8 cellular contexts compared by ENCODE assay signal in the genomic region with DNA sequence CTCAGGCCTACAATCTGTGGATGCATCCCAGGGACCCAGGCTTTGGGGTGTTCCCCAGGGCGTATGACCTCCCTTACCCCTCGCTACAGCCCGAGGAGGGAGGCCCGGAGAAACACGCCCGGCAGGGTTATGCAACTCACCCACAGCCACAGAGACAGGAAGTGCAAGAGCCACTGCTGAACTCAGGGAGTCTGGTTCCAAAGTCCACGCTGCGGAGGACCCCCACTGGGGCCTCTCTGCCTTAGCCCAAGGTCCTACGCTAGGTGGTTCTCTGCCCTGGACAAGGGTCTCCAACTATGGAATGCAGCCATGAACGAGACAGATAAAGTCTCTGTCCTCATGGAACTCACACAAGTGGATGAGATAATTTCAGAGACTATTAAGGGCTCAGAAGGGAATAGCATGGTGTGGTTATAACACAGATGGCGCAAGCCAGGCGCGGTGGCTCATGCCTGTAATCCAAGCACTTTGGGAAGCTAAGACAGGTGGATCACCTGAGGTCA. TPM values are rescaled to one million over a fixed set of nuclear protein-coding genes. Genes with fewer than 3 reads are reported as not detected.
DNase-seq lines count a peak whose midpoint lies in the region; TF ChIP-seq lines count a peak whose summit lies in the region.

No MANE protein-coding gene starts in this region.

- H3K4me3 Mint-ChIP-seq in HFFc6 (no peak overlapping the region), nephron progenitor cell (no peak overlapping the region)

- H3K27ac ChIP-seq in HL-60 (replicated peaks) (peak overlapping the region; percentile 36), skeletal muscle tissue (ENCODE audit: low read depth, low read length) (peak overlapping the region; percentile 10)

- peaks cover 2% of the 10 kb centered on the region for H3K27me3 Mint-ChIP-seq in HFFc6 (ENCODE audit: insufficient read depth)
- H3K27me3 Mint-ChIP-seq in nephron progenitor cell (ENCODE audit: low read depth, poor library complexity), result peaks cover 5% of the 10 kb centered on the region

- H3K9me3 ChIP-seq in adipocyte (ENCODE audit: control insufficient read depth, low read length) (no peaks in the 10 kb centered on the region), skeletal muscle tissue (ENCODE audit: control insufficient read depth in 3 of 3, low read length in 3 of 3) (no peaks in the 10 kb centered on the region)

- peaks cover 13% of the 10 kb centered on the region for H3K36me3 Mint-ChIP-seq in HFFc6 (ENCODE audit: low read depth)
- H3K36me3 Mint-ChIP-seq in nephron progenitor cell (ENCODE audit: low read depth), result no peaks in the 10 kb centered on the region

- H3K27me3 ChIP-seq in HL-60 (ENCODE audit: insufficient read depth, poor library complexity, severe bottlenecking) (no peaks in the 10 kb centered on the region), adipocyte (replicated peaks; ENCODE audit: control insufficient read depth, insufficient read depth, low read length) (no peaks in the 10 kb centered on the region), skeletal muscle tissue (ENCODE audit: control insufficient read depth in 3 of 3, insufficient read depth in 3 of 3, low read length in 3 of 3) (no peaks in the 10 kb centered on the region)

- DNase-seq in HL-60 (ENCODE audit: low read depth in 1 of 2, low spot score in 1 of 2), result peak; percentile 74 to 95
- peak; percentile 22 for DNase-seq in adipocyte (ENCODE audit: low read depth)
- DNase-seq in iris pigment epithelial cell (ENCODE audit: low read depth), result peak; percentile 83
- no peak for DNase-seq in HFFc6
- DNase-seq in NCI-H510A treated with DMSO at 0.1 percent for 48 hours (lab: John Stamatoyannopoulos, UW), result no peak
- no peak for DNase-seq in nephron progenitor cell
- no peak for DNase-seq in NCI-H1417 treated with DMSO at 0.1 percent for 48 hours (lab: John Stamatoyannopoulos, UW)

- TF ChIP-seq CTCF in HL-60 (IDR thresholded peaks at IDR 0.05; ENCODE audit: insufficient read depth, low read length), result no peak
- TF ChIP-seq CTCF in HFFc6 (IDR thresholded peaks at IDR 0.05), result no peak
- no peak for TF ChIP-seq CTCF in nephron progenitor cell (IDR thresholded peaks at IDR 0.05)

- H3K36me3 ChIP-seq in adipocyte (ENCODE audit: control insufficient read depth, insufficient read depth, low read length, severe bottlenecking) (peaks cover 5% of the 10 kb centered on the region), skeletal muscle tissue (ENCODE audit: control insufficient read depth in 3 of 3, insufficient read depth in 3 of 3, low read length in 3 of 3) (no peaks in the 10 kb centered on the region)

- peaks cover 13% of the 10 kb centered on the region for H3K4me1 ChIP-seq in adipocyte (ENCODE audit: control insufficient read depth, insufficient read depth, low read length)
- H3K4me1 ChIP-seq in skeletal muscle tissue (ENCODE audit: control insufficient read depth in 3 of 3, insufficient read depth in 3 of 3, low read length in 3 of 3), result peaks cover 40 to 65% (median 52%) of the 10 kb centered on the region in 3 donors

- H3K4me3 ChIP-seq in HL-60 (replicated peaks; ENCODE audit: insufficient read depth, low read length) (no peak overlapping the region), adipocyte (ENCODE audit: low read length) (no peak overlapping the region), skeletal muscle tissue (ENCODE audit: low read length in 3 of 3) (no peak overlapping the region)

- H3K9ac ChIP-seq in adipocyte (ENCODE audit: low read length) (no peak overlapping the region), skeletal muscle tissue (ENCODE audit: low read depth in 1 of 3, low read length in 3 of 3) (no peak overlapping the region)

- peaks cover 31% of the 10 kb centered on the region for H3K4me1 Mint-ChIP-seq in HFFc6 (ENCODE audit: low read depth)
- peaks cover 50% of the 10 kb centered on the region for H3K4me1 Mint-ChIP-seq in nephron progenitor cell

- H3K9me3 Mint-ChIP-seq in HFFc6 (no peaks in the 10 kb centered on the region), nephron progenitor cell (no peaks in the 10 kb centered on the region)

- no peak overlapping the region for H3K27ac Mint-ChIP-seq in HFFc6
- no peak overlapping the region for H3K27ac Mint-ChIP-seq in nephron progenitor cell

RNA-seq across cellular contexts. Expression of gene SCARB1, which starts 11.3 kb away (rescaled TPM):
- 5.2 TPM for total RNA-seq in skeletal muscle tissue
- total RNA-seq in HFFc6 (2021; fragmentation: NEBNext Ultra II Directional; extraction: Animal tissue kit (Norgen Biotek cat#: 25700)), result 10 to 100 TPM; 34.8 to 46.3 (median 36.8) TPM

Comparison
In these comparisons a context has a peak if more than half of its experiments do, and no peak if none do; other contexts are left out.
1. DNase-seq: peak in HL-60 (2 of 2), adipocyte (single experiment) and iris pigment epithelial cell (single experiment); none in HFFc6 (single experiment), NCI-H510A treated with DMSO at 0.1 percent for 48 hours (single experiment), nephron progenitor cell (single experiment) and NCI-H1417 treated with DMSO at 0.1 percent for 48 hours (single experiment).